14 cellular contexts compared by ENCODE assay signal in the genomic region with DNA sequence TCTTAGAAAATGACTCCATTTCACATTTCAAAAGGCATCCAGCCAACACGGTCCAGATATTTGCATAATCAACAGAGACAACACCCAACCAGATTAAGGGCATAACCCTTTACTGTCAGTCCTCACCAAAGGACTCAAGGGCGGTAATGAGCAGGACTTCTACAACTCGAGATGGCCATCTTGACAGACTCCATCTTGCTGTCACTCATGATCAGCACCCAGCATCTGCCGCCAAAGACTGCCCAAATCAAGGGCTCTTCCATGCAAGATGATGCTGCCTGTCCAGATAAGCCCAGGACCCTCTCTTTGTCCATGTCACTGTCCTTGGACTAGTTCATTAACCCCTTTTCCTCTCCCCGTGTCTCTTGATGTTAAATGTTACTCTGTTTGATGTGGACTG.
"Had no signal": no experiment of that assay in that cellular context is flagged by ENCODE, and none has a peak within 500 bp of the region (broad histone marks: within the 10 kb centered on the region; RNA-seq: fewer than 3 reads in every experiment).

No MANE protein-coding gene starts in this region.

- ATAC-seq: activated CD4-positive, CD25-positive, alpha-beta regulatory T cell treated with anti-CD3 and anti-CD28 coated beads, Interleukin-2, amount 50 U/mL, for 24 hours had no signal

- H3K4me3 Mint-ChIP-seq: neural progenitor cell; T-helper 2 cell treated with Interferon-gamma antibody and Interleukin-4, amounts not matched to agents 5 μg/mL and 100 μg/mL, for 36 hours had no signal

- H3K9me3 ChIP-seq: esophagus muscularis mucosa, ovary, tibial artery, vagina had no signal

- H3K4me3 ChIP-seq: esophagus muscularis mucosa, neural progenitor cell, ovary, tibial artery, vagina had no signal

- H3K27ac Mint-ChIP-seq: neural progenitor cell; T-helper 2 cell treated with Interferon-gamma antibody and Interleukin-4, amounts not matched to agents 5 μg/mL and 100 μg/mL, for 36 hours had no signal

- H3K27me3 ChIP-seq: brain microvascular endothelial cell, esophagus muscularis mucosa, neural progenitor cell, ovary, tibial artery, vagina had no signal

- H3K27ac ChIP-seq: brain microvascular endothelial cell, esophagus muscularis mucosa, neural progenitor cell, ovary, tibial artery, vagina had no signal

- H3K4me1 ChIP-seq: tibial artery, vagina had no signal

- DNase-seq: activated CD4-positive, alpha-beta T cell treated with anti-CD3 and anti-CD28 coated beads, Interleukin-2, amount 50 U/mL, for 4 hours; activated naive CD4-positive, alpha-beta T cell; amygdala; brain microvascular endothelial cell; cerebellar nuclear complex; head of caudate nucleus; ovary; small intestine; tibial artery had no signal

- H3K36me3 ChIP-seq: brain microvascular endothelial cell, neural progenitor cell, ovary had no signal
